In the genomic region with DNA sequence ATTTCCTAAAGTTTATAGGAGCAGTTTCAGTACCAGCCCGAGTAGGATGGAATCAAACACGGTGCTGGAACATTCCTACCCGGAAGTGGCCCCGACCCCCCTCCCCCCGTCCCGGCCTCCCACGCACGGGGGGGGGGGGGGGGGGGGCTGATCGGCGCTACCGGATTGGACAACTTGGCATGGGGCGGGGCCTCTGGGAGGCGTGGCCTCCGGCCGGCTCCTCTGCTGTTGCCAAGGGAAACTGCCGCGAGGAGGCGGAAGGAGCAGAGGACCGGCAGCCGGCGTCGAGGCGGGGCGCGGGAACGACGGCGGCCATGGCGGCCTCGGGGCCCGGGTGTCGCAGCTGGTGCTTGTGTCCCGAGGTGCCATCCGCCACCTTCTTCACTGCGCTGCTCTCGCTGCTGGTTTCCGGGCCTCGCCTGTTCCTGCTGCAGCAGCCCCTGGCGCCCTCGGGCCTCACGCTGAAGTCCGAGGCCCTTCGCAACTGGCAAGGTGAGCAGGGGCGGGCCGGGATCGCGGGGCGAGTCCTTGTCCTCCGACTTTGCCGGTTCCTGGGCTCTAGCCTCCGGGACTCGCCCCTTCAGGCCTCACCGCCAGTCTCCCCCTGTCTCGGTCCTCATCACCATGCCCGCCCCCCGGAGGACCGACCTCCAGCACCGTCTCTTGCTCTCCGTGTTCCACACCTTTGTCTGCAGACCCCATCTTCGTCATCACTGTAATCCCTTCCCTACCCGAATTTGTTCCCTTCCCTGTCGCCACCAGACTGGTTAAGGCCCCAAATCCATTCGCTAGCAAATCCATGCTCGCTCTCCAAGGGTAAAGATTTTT, we compare ENCODE assay signal across 8 cellular contexts. TPM values are rescaled to one million over a fixed set of nuclear protein-coding genes. Genes with fewer than 3 reads are reported as not detected.
DNase-seq lines count a peak whose midpoint lies in the region; ATAC-seq, FAIRE-seq and TF ChIP-seq lines count a peak whose summit lies in the region.

Gene RHBDD2, plus strand, starts transcription at position 266 of the 828 bp plus-strand sequence. Its CDS starts 49 bp downstream, at position 315.

- H3K9me3 Mint-ChIP-seq in activated T-cell treated with anti-CD3 and anti-CD28 coated beads, Interleukin-2, amount 50 U/mL, for 72 hours: no peaks in the 10 kb centered on the region

- H3K27me3 Mint-ChIP-seq in activated T-cell treated with anti-CD3 and anti-CD28 coated beads, Interleukin-2, amount 50 U/mL, for 72 hours (ENCODE audit: low read depth): no peaks in the 10 kb centered on the region

- peak within 1 kb of the TSS; percentile 95 to 99 for H3K4me3 Mint-ChIP-seq in activated T-cell treated with anti-CD3 and anti-CD28 coated beads, Interleukin-2, amount 50 U/mL, for 72 hours

- TF ChIP-seq CTCF in esophagus muscularis mucosa (IDR thresholded peaks at IDR 0.05): peak in 2 of 3 experiments; percentile 8 to 32

- H2AFZ ChIP-seq in GM23248: peak within 1 kb of the TSS; percentile 95
- H2AFZ ChIP-seq in Karpas-422 (ENCODE audit: low read length): peak within 1 kb of the TSS; percentile 82

- in situ Hi-C loops in GM23248 (cut with MboI): no loop called here

- H3K79me2 ChIP-seq in GM23248 (ENCODE audit: insufficient read depth) (peaks cover 29% of the 10 kb centered on the region), Karpas-422 (ENCODE audit: low read length) (peaks cover 28% of the 10 kb centered on the region)

- H3K36me3 ChIP-seq in GM23248 (ENCODE audit: low read depth): peaks cover 3% of the 10 kb centered on the region; the same call in 1 of the 2 replicates
- peaks cover 19% of the 10 kb centered on the region for H3K36me3 ChIP-seq in Karpas-422 (ENCODE audit: insufficient read depth, low read length)
- H3K36me3 ChIP-seq in esophagus muscularis mucosa: peaks cover 27 to 35% (median 33%) of the 10 kb centered on the region in 4 donors
- peaks cover 15 to 22% of the 10 kb centered on the region in 2 donors for H3K36me3 ChIP-seq in muscle layer of duodenum (ENCODE audit: control insufficient read depth in 1 of 2, insufficient read depth in 2 of 2, low read length in 2 of 2)

- no peaks in the 10 kb centered on the region for H3F3A ChIP-seq in GM23248 (ENCODE audit: insufficient read depth)

- H3K27ac ChIP-seq in GM23248: peak within 1 kb of the TSS; percentile 48
- H3K27ac ChIP-seq in Karpas-422 (ENCODE audit: low read length): peak within 1 kb of the TSS; percentile 30; the same call in 1 of the 2 replicates
- peak within 1 kb of the TSS; percentile 80 to 82 (median 80) for H3K27ac ChIP-seq in esophagus muscularis mucosa (replicated peaks in 1 of 4)
- H3K27ac ChIP-seq in muscle layer of duodenum (ENCODE audit: low read length): peak within 1 kb of the TSS; percentile 90

- peak; percentile 84 for TF ChIP-seq POLR2A in esophagus muscularis mucosa (IDR thresholded peaks at IDR 0.05; ENCODE audit: low read depth)

- peaks cover 42% of the 10 kb centered on the region for H3K4me1 Mint-ChIP-seq in activated T-cell treated with anti-CD3 and anti-CD28 coated beads, Interleukin-2, amount 50 U/mL, for 72 hours (ENCODE audit: low read depth)

- peak; percentile 97 to 98 for ATAC-seq in activated T-cell treated with anti-CD3 and anti-CD28 coated beads, Interleukin-2, amount 50 U/mL, for 72 hours (replicated peaks in 1 of 2)

- H3K9ac ChIP-seq in GM23248: peak within 1 kb of the TSS; percentile 83
- H3K9ac ChIP-seq in Karpas-422 (ENCODE audit: low read length): peak within 1 kb of the TSS; percentile 83

- intact Hi-C loops in esophagus muscularis mucosa (cut with DNase I): no loop called here

- H3K4me1 ChIP-seq in GM23248 (ENCODE audit: insufficient read depth) (peaks cover 13% of the 10 kb centered on the region), Karpas-422 (ENCODE audit: low read length) (peaks cover 16% of the 10 kb centered on the region), esophagus muscularis mucosa (peaks cover 20 to 30% (median 27%) of the 10 kb centered on the region in 4 donors), muscle layer of duodenum (ENCODE audit: control insufficient read depth in 1 of 2, insufficient read depth in 2 of 2, low read length in 2 of 2) (peaks cover 11 to 15% of the 10 kb centered on the region in 2 donors)

- H3K27me3 ChIP-seq in GM23248 (replicated peaks; ENCODE audit: insufficient read depth): no peaks in the 10 kb centered on the region
- no peaks in the 10 kb centered on the region for H3K27me3 ChIP-seq in Karpas-422 (ENCODE audit: low read length)
- H3K27me3 ChIP-seq in esophagus muscularis mucosa: no peaks in the 10 kb centered on the region
- H3K27me3 ChIP-seq in muscle layer of duodenum (ENCODE audit: low read depth, low read length): no peaks in the 10 kb centered on the region

- H4K20me1 ChIP-seq in GM23248 (ENCODE audit: insufficient read depth) (no peaks in the 10 kb centered on the region), Karpas-422 (ENCODE audit: insufficient read depth, low read depth, low read length) (peaks cover 4% of the 10 kb centered on the region; the same call in 1 of the 2 replicates)

- peak within 1 kb of the TSS; percentile 95 for H3K4me2 ChIP-seq in GM23248 (ENCODE audit: unreplicated experiment)
- peak within 1 kb of the TSS; percentile 97 for H3K4me2 ChIP-seq in Karpas-422 (ENCODE audit: low read depth, low read length, poor library complexity, severe bottlenecking)

- H3K36me3 Mint-ChIP-seq in activated T-cell treated with anti-CD3 and anti-CD28 coated beads, Interleukin-2, amount 50 U/mL, for 72 hours (ENCODE audit: insufficient read depth in 2 of 2): peaks cover 12 to 23% of the 10 kb centered on the region in 2 donors

- WGBS in GM23248 (ENCODE audit: low coverage in 1 of 2, low lambda C conversion rate in 2 of 2, missing lambda C conversion rate in 2 of 2), 2 experiments: 1 to 6% methylated on average over 21 to 64 of the region's 64 CpGs
- WGBS in esophagus muscularis mucosa: under 1% methylated on average over 51 of the region's 64 CpGs

- no peak for TF ChIP-seq EP300 in esophagus muscularis mucosa (IDR thresholded peaks at IDR 0.05)

- no peaks in the 10 kb centered on the region for H3K9me3 ChIP-seq in GM23248 (ENCODE audit: low read depth)
- H3K9me3 ChIP-seq in Karpas-422 (ENCODE audit: low read length): no peaks in the 10 kb centered on the region
- no peaks in the 10 kb centered on the region for H3K9me3 ChIP-seq in esophagus muscularis mucosa
- no peaks in the 10 kb centered on the region for H3K9me3 ChIP-seq in muscle layer of duodenum (ENCODE audit: control insufficient read depth in 1 of 2, low read length in 2 of 2)

- no peak for FAIRE-seq in RCC 7860 (lab: Jason Lieb, UNC)

- H3K4me3 ChIP-seq in GM23248 (peak within 1 kb of the TSS; percentile 87), Karpas-422 (ENCODE audit: low read length) (peak within 1 kb of the TSS; percentile 82), esophagus muscularis mucosa (peak within 1 kb of the TSS; percentile 72 to 97 (median 86)), muscle layer of duodenum (ENCODE audit: low read depth in 1 of 2, low read length in 2 of 2) (peak within 1 kb of the TSS; percentile 90 to 97)

- DNase-seq in DMS79 (lab: John Stamatoyannopoulos, UW) (peak; percentile 82), GM23248 (peak; percentile 97), Karpas-422 (peak; percentile 98), RCC 7860 (ENCODE audit: low spot score) (peak; percentile 91), esophagus muscularis mucosa (ENCODE audit: extremely low spot score) (peak; percentile 98)
- peak; percentile 94 for DNase-seq in activated T-cell treated with anti-CD3 and anti-CD28 coated beads, Interleukin-2, amount 50 U/mL, for 72 hours
- DNase-seq in stimulated activated CD8-positive, alpha-beta memory T cell treated with anti-CD3 and anti-CD28 coated beads, Interleukin-7, amount 100 ng/mL, for 4 hours (ENCODE audit: low read depth in 2 of 2): peak; percentile 93 to 96

- no peaks in the 10 kb centered on the region for H3K9me2 ChIP-seq in GM23248 (ENCODE audit: insufficient read depth)
- no peaks in the 10 kb centered on the region for H3K9me2 ChIP-seq in Karpas-422 (replicated peaks; ENCODE audit: insufficient read depth, low read length)

- peak within 1 kb of the TSS; percentile 94 for H3K27ac Mint-ChIP-seq in activated T-cell treated with anti-CD3 and anti-CD28 coated beads, Interleukin-2, amount 50 U/mL, for 72 hours

RNA-seq across cellular contexts. Expression of gene RHBDD2, which starts in this region (rescaled TPM):
- total RNA-seq in GM23248 (2014; rRNA removed; shearing (Covaris generic)): 28.1 and 35.5 TPM in 2 replicates
- 61.0 and 62.2 TPM in 2 replicates for polyA plus RNA-seq in GM23248 (2016; fragmentation: Nextera tagmentation; extraction: Ambion mirVana)
- 35.2 and 35.5 TPM in 2 replicates for total RNA-seq in Karpas-422 (2014; rRNA removed; shearing (Covaris generic); ENCODE audit: low replicate concordance)
- total RNA-seq in activated T-cell treated with anti-CD3 and anti-CD28 coated beads, Interleukin-2, amount 50 U/mL, for 72 hours: 10 to 100 TPM; 57.2 to 58.6 TPM
- 10 to 100 TPM; 19.1 to 40.2 (median 32.6) TPM for total RNA-seq in esophagus muscularis mucosa

Comparison
In these comparisons a context has a peak if more than half of its experiments do, and no peak if none do; other contexts are left out.
1. Peak in every context shown above with its lines: DNase-seq, ATAC-seq, H3K4me3 ChIP-seq and H3K27ac ChIP-seq.
2. H3K27ac ChIP-seq: peak in every context shown above with its lines; median percentile 90 in muscle layer of duodenum; 80 in esophagus muscularis mucosa; 48 in GM23248; 30 in Karpas-422.